Comparison of ENCODE assay signal across 19 cellular contexts in genomic region chr12:68349083-68349700, GRCh38. TPM values are rescaled to one million over a fixed set of nuclear protein-coding genes. Genes with fewer than 3 reads are reported as not detected.
DNase-seq lines count a peak whose midpoint lies in the region; ATAC-seq and TF ChIP-seq lines count a peak whose summit lies in the region.
"Had no signal": no experiment of that assay in that cellular context is flagged by ENCODE, and none has a peak within 500 bp of the region (broad histone marks: within the 10 kb centered on the region; RNA-seq: fewer than 3 reads in every experiment).

No MANE protein-coding gene starts in this region.

- ATAC-seq in gastroesophageal sphincter (no peak), HG03439 (IDR thresholded peaks at IDR 0.05; ENCODE audit: unreplicated experiment) (no peak)

- 19 to 51% methylated on average over 4 of the region's 4 CpGs for WGBS in gastroesophageal sphincter (ENCODE audit: low coverage in 1 of 2), 2 donors

- no peaks in the 10 kb centered on the region for H3K36me3 ChIP-seq in gastroesophageal sphincter
- H3K36me3 ChIP-seq: BLaER1, right atrium auricular region, vagina had no signal

- peak overlapping the region in 2 of 4 donors; percentile 35 to 50 for H3K27ac ChIP-seq in gastroesophageal sphincter
- H3K27ac ChIP-seq: BLaER1, RWPE1, vagina had no signal

- H3K4me3 ChIP-seq in fibroblast of the aortic adventitia (ENCODE audit: low read depth, low read length), result no peak overlapping the region
- no peak overlapping the region for H3K4me3 ChIP-seq in gastroesophageal sphincter
- H3K4me3 ChIP-seq: BLaER1, right atrium auricular region, vagina had no signal

- no peaks in the 10 kb centered on the region for H3K27me3 ChIP-seq in gastroesophageal sphincter
- H3K27me3 ChIP-seq: BLaER1, right atrium auricular region, vagina had no signal

- TF ChIP-seq POLR2A in gastroesophageal sphincter (IDR thresholded peaks at IDR 0.05), result no peak

- DNase-seq in NCI-H1105 treated with DMSO at 0.1 percent for 48 hours (lab: John Stamatoyannopoulos, UW) (peak; percentile 37), NCI-H1105 (lab: John Stamatoyannopoulos, UW) (no peak), NCI-H446 treated with DMSO at 0.1 percent for 48 hours (lab: John Stamatoyannopoulos, UW) (peak; percentile 28), fibroblast of the aortic adventitia (ENCODE audit: low read depth) (peak; percentile 64), retina (peak; percentile 23)
- no peak for DNase-seq in stimulated activated naive CD4-positive, alpha-beta T cell (lab: John Stamatoyannopoulos, UW)
- DNase-seq: activated CD4-positive, CD25-positive, alpha-beta regulatory T cell treated with anti-CD3 and anti-CD28 coated beads, Interleukin-2, amount 50 U/mL, for 72 hours; Calu3; foreskin melanocyte; kidney; midbrain; NCI-H2029 treated with DMSO at 0.1 percent for 48 hours; T1000 had no signal

- no peaks in the 10 kb centered on the region for H3K9me3 ChIP-seq in gastroesophageal sphincter
- H3K9me3 ChIP-seq: BLaER1, right atrium auricular region, vagina had no signal

- TF ChIP-seq CTCF in fibroblast of the aortic adventitia (IDR thresholded peaks at IDR 0.05; ENCODE audit: insufficient read depth, low read length), result no peak
- TF ChIP-seq CTCF in gastroesophageal sphincter (IDR thresholded peaks at IDR 0.05), result no peak

- peaks cover 0 to 31% (median 0%) of the 10 kb centered on the region in 3 donors for H3K4me1 ChIP-seq in gastroesophageal sphincter
- H3K4me1 ChIP-seq: vagina had no signal

- no peak for TF ChIP-seq EP300 in gastroesophageal sphincter (IDR thresholded peaks at IDR 0.05)

RNA-seq across cellular contexts. Expression of gene MDM1, which starts 17.0 kb away (rescaled TPM):
- total RNA-seq in fibroblast of the aortic adventitia (ENCODE audit: low replicate concordance) (15.5 and 23.2 TPM in 2 replicates), gastroesophageal sphincter (10 to 100 TPM; 13.5 to 38.8 (median 23.1) TPM)

Comparison
In these comparisons a context has a peak if more than half of its experiments do, and no peak if none do; other contexts are left out.
1. DNase-seq: peak in NCI-H1105 treated with DMSO at 0.1 percent for 48 hours (single experiment), NCI-H446 treated with DMSO at 0.1 percent for 48 hours (single experiment), fibroblast of the aortic adventitia (single experiment) and retina (single experiment); none in NCI-H1105 (single experiment) and stimulated activated naive CD4-positive, alpha-beta T cell (0 of 6).